Comparison of ENCODE assay signal across 9 cellular contexts in the genomic region with DNA sequence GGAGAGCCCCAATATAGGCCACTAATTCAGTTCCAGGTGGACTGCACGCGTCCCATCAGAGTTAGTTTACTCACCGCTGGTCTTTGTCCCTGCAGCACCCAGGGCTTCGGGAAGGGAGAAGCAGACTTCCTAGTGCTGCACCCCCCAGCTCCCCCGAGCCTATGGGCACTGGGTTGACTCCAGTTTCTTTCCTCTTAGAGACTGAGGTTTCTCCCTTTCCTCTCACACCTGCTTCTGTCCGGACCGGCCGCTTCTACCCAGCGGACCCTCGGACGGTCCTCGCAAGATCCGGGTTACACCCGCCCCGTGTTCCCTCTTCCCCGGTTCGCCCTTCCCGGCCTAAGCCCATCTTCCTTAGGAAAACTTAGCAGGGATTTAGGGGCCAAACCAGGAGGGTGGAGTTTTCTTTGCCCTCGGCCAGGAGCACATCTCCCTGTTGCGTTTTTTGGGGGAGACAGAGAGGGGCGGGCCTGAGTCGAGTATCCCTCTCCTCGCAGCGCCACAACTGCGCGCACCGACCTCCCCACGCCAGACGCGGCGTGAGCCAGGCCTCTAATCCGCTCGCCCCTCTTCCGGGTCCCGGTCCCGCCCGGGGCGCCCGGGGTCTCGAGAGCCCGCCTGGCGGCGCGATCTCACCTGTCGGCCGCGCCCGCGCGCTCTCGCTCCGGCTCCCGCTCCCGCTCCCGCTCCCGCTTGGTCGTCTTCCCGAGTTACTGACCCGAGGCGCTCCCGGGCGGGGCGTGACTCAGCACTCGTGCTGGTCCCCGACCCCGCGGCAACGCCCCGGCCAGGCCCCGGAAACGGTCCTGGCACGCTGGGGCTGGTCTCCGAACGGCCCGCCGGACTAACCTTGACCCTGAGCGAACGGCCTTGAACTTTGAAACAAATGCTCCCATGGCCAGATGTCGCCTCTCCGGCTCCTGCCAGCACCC. TPM values are rescaled to one million over a fixed set of nuclear protein-coding genes. Genes with fewer than 3 reads are reported as not detected.
DNase-seq lines count a peak whose midpoint lies in the region; ATAC-seq, FAIRE-seq and TF ChIP-seq lines count a peak whose summit lies in the region.
"Had no signal": no experiment of that assay in that cellular context is flagged by ENCODE, and none has a peak within 500 bp of the region (broad histone marks: within the 10 kb centered on the region; RNA-seq: fewer than 3 reads in every experiment).

Gene AIFM2, minus strand, starts transcription at position 728 of the 932 bp plus-strand sequence. CDS start 8,741 bp downstream, outside the sequence.

- TF ChIP-seq EP300 in HepG2 (IDR thresholded peaks at IDR 0.05; ENCODE audit: low read depth in 2 of 2, low read length in 2 of 2) (peak in 1 of 2 experiments; percentile 78; a peak in 2 of 4 replicates), HepG2 (CRISPR knock-in tag; IDR thresholded peaks at IDR 0.05; ENCODE audit: borderline replicate concordance) (peak; percentile 79; the same call in 1 of the 2 replicates)

- H3K4me3 Mint-ChIP-seq in dendritic cell treated with granulocyte-macrophage colony-stimulating factor and Interleukin-4, amounts not matched to agents 40 ng/mL and 50 ng/mL, for 4 days = peak within 1 kb of the TSS; percentile 91

- peak within 1 kb of the TSS; percentile 57; the same call in 1 of the 2 replicates for H3K27ac ChIP-seq in VCaP
- peak within 1 kb of the TSS; percentile 97 for H3K27ac ChIP-seq in HepG2 (ENCODE audit: extremely low read length, insufficient read depth, low read length)

- intact Hi-C loops in dendritic cell treated with granulocyte-macrophage colony-stimulating factor and Interleukin-4, amounts not matched to agents 40 ng/mL and 50 ng/mL, for 4 days (cut with micrococcal nuclease) = no loop called here
- intact Hi-C loops in HepG2 (cut with micrococcal nuclease; ENCODE audit: unreplicated experiment) = loop anchor here (1.0 kb wide), 1 partner anchor 14 kb away; the partner anchor contains the start of gene TYSND1

- peak; percentile 76 for DNase-seq in HPDE6-E6E7 (ENCODE audit: extremely low spot score)
- peak; percentile 80 for DNase-seq in HepG2 (ENCODE audit: low spot score)
- peak; percentile 21 for DNase-seq in stimulated activated CD8-positive, alpha-beta memory T cell treated with anti-CD3 and anti-CD28 coated beads, Interleukin-4, amount 100 ng/mL, for 24 hours (ENCODE audit: low read depth)
- no peak for DNase-seq in NCI-H524 treated with DMSO at 0.1 percent for 48 hours (lab: John Stamatoyannopoulos, UW)

- H3K9me3 Mint-ChIP-seq in dendritic cell treated with granulocyte-macrophage colony-stimulating factor and Interleukin-4, amounts not matched to agents 40 ng/mL and 50 ng/mL, for 4 days = no peaks in the 10 kb centered on the region

- no peaks in the 10 kb centered on the region; a peak in 1 of 5 replicates for H3K27me3 ChIP-seq in HepG2 (ENCODE audit: control insufficient read depth in 1 of 2, insufficient read depth in 2 of 2, low read length in 2 of 2)

- peak within 1 kb of the TSS; percentile 77 to 97 (median 94) for H3K4me3 ChIP-seq in HepG2 (replicated peaks in 1 of 3; ENCODE audit: insufficient read depth in 1 of 3, low read depth in 2 of 3, low read length in 3 of 3)

- CTCF ChIA-PET in HepG2 (lab: Yijun Ruan, JAX; ENCODE audit: low intra/inter-chr PET ratio, low total read pairs) = interaction anchor here (1.2 to 1.7 kb wide), 2 partner anchors 14 to 16 kb away, joined by 4 to 5 read pairs; partner anchors contain the start of gene TYSND1

- H3K79me2 ChIP-seq in HepG2 (ENCODE audit: insufficient read depth, low read length) = peaks cover 41% of the 10 kb centered on the region

- in situ Hi-C loops in HepG2 (cut with HindIII; ENCODE audit: extremely low pct_ligation_motif_present, low pct_unique_long_range_greater_than_20kb) = no loop called here

- POLR2A ChIA-PET in HepG2 (lab: Yijun Ruan, JAX) = interaction anchor here (0.7 to 10.3 kb wide), 10 partner anchors 13 to 47 kb away, joined by 3 to 109 read pairs (median 6); partner anchors contain the start of genes SAR1A and TYSND1

- 1% methylated on average over 20 of the region's 80 CpGs for WGBS in HepG2 (ENCODE audit: low lambda C conversion rate)

- no peaks in the 10 kb centered on the region for H3K9me3 ChIP-seq in HepG2 (ENCODE audit: low read length)

- H4K20me1 ChIP-seq in HepG2 (ENCODE audit: insufficient read depth, low read length) = peaks cover 4% of the 10 kb centered on the region; the same call in 1 of the 2 replicates

- peak within 1 kb of the TSS; percentile 90 for H3K9ac ChIP-seq in HepG2 (ENCODE audit: insufficient read depth, low read depth, low read length)

- TF ChIP-seq CTCF in VCaP (conservative IDR thresholded peaks at IDR 0.05) (no peak), HepG2 (CRISPR knock-in tag; IDR thresholded peaks at IDR 0.05) (no peak; the same call in none of the 2 replicates)

- peaks cover 20% of the 10 kb centered on the region for H3K27me3 Mint-ChIP-seq in dendritic cell treated with granulocyte-macrophage colony-stimulating factor and Interleukin-4, amounts not matched to agents 40 ng/mL and 50 ng/mL, for 4 days

- no TSS peak for BruUV-seq in HepG2 (replicated peaks; lab: Mats Ljungman, UMichigan)

- TF ChIP-seq POLR2A in GM10847 (IDR thresholded peaks at IDR 0.05; ENCODE audit: extremely low read depth, insufficient read length) = peak; percentile 49
- peak; percentile 53 to 71; a peak in 3 of 4 replicates for TF ChIP-seq POLR2A in HepG2 (IDR thresholded peaks at IDR 0.05; ENCODE audit: insufficient read depth in 1 of 2, low read depth in 2 of 2, low read length in 2 of 2)

- no peak within 1 kb of the TSS for H2AFZ ChIP-seq in HepG2 (ENCODE audit: low read length)

- peaks cover 2 to 13% of the 10 kb centered on the region in 2 experiments; a peak in 3 of 5 replicates for H3K36me3 ChIP-seq in HepG2 (replicated peaks in 1 of 2; ENCODE audit: control insufficient read depth in 1 of 2, insufficient read depth in 2 of 2, low read length in 2 of 2)

- H3K4me2 ChIP-seq in HepG2 (ENCODE audit: low read depth, low read length) = peak within 1 kb of the TSS; percentile 99

- H3K36me3 Mint-ChIP-seq in dendritic cell treated with granulocyte-macrophage colony-stimulating factor and Interleukin-4, amounts not matched to agents 40 ng/mL and 50 ng/mL, for 4 days (ENCODE audit: low read depth) = peaks cover 16% of the 10 kb centered on the region

- ATAC-seq in GM21423 (IDR thresholded peaks at IDR 0.05; ENCODE audit: unreplicated experiment) (peak; percentile 70), HepG2 (peak; percentile 81)

- H3K4me1 Mint-ChIP-seq in dendritic cell treated with granulocyte-macrophage colony-stimulating factor and Interleukin-4, amounts not matched to agents 40 ng/mL and 50 ng/mL, for 4 days (ENCODE audit: low read depth) = peaks cover 34% of the 10 kb centered on the region

- peaks cover 62% of the 10 kb centered on the region for H3K4me1 ChIP-seq in HepG2 (ENCODE audit: insufficient read depth, low read length)

- H3K27ac Mint-ChIP-seq in dendritic cell treated with granulocyte-macrophage colony-stimulating factor and Interleukin-4, amounts not matched to agents 40 ng/mL and 50 ng/mL, for 4 days = peak within 1 kb of the TSS; percentile 85

- peak; percentile 53 for TF ChIP-seq RAD21 in HepG2 (CRISPR knock-in tag; IDR thresholded peaks at IDR 0.05)

- peak; percentile 49 for FAIRE-seq in HepG2 (lab: Jason Lieb, UNC)
- FAIRE-seq: islet of Langerhans had no signal

TF ChIP-seq in HepG2, 621 proteins besides CTCF, POLR2A, EP300 and RAD21 (continues in another document):
- TF ChIP-seq ISX (CRISPR knock-in tag; conservative IDR thresholded peaks at IDR 0.05) (no peak), HCFC1 (IDR thresholded peaks at IDR 0.05; ENCODE audit: low read depth, low read length) (no peak), YEATS4 (CRISPR knock-in tag; IDR thresholded peaks at IDR 0.05; ENCODE audit: borderline replicate concordance) (peak; percentile 73)

RNA-seq across cellular contexts. Expression of gene AIFM2, which starts in this region (rescaled TPM):
- 20.3 and 29.6 TPM in 2 replicates for total RNA-seq in HepG2 (2016; rRNA removed; fragmentation: Illumina TruSeq; extraction: Trizol)
- 5.3 and 5.8 TPM in 2 replicates for total RNA-seq in HepG2 (2016; cell fraction: cytosol; rRNA removed; fragmentation: Illumina TruSeq; extraction: Trizol; ENCODE audit: low read depth)
- total RNA-seq in HepG2 (2016; cell fraction: insoluble cytoplasmic fraction; rRNA removed; fragmentation: Illumina TruSeq; extraction: Trizol) = 20.5 and 28.1 TPM in 2 replicates
- total RNA-seq in HepG2 (2016; cell fraction: membrane; rRNA removed; fragmentation: Illumina TruSeq; extraction: Trizol) = 15.5 and 15.7 TPM in 2 replicates
- 19.1 and 21.7 TPM in 2 replicates for total RNA-seq in HepG2 (2016; cell fraction: nucleus; rRNA removed; fragmentation: Illumina TruSeq; extraction: Trizol)
- polyA plus RNA-seq in HepG2 (2011; rRNA removed) = 29.5 and 36.9 TPM in 2 replicates
- polyA plus RNA-seq in HepG2 (2011; cell fraction: cytosol; rRNA removed) = 33.7 and 37.4 TPM in 2 replicates
- polyA plus RNA-seq in HepG2 (2011; cell fraction: nucleus; rRNA removed) = 23.7 and 28.1 TPM in 2 replicates
- 17.3 and 23.0 TPM in 2 replicates for polyA plus RNA-seq in HepG2 (2012)
- polyA plus RNA-seq in HepG2 (2016; cell fraction: cytosol; fragmentation: Illumina TruSeq; extraction: Trizol; ENCODE audit: low read depth) = 14.4 and 15.8 TPM in 2 replicates
- 62.5 and 67.2 TPM in 2 replicates for polyA plus RNA-seq in HepG2 (2016; cell fraction: insoluble cytoplasmic fraction; fragmentation: Illumina TruSeq; extraction: Trizol; ENCODE audit: low read depth)
- 20.3 and 20.6 TPM in 2 replicates for polyA plus RNA-seq in HepG2 (2016; cell fraction: membrane; fragmentation: Illumina TruSeq; extraction: Trizol; ENCODE audit: low read depth)
- polyA plus RNA-seq in HepG2 (2016; cell fraction: nucleus; fragmentation: Illumina TruSeq; extraction: Trizol; ENCODE audit: insufficient read depth, low read depth) = 51.6 and 53.4 TPM in 2 replicates
- 21.2 and 33.7 TPM in 2 replicates for polyA minus RNA-seq in HepG2 (2011; rRNA and poly(A)+ RNA removed; ENCODE audit: low replicate concordance)
- polyA minus RNA-seq in HepG2 (2011; cell fraction: cytosol; rRNA and poly(A)+ RNA removed) = 10.0 and 12.4 TPM in 2 replicates
- polyA minus RNA-seq in HepG2 (2011; cell fraction: nucleus; rRNA and poly(A)+ RNA removed) = 15.5 and 16.9 TPM in 2 replicates
